ENCODE assay signal across 12 cellular contexts in the genomic region with DNA sequence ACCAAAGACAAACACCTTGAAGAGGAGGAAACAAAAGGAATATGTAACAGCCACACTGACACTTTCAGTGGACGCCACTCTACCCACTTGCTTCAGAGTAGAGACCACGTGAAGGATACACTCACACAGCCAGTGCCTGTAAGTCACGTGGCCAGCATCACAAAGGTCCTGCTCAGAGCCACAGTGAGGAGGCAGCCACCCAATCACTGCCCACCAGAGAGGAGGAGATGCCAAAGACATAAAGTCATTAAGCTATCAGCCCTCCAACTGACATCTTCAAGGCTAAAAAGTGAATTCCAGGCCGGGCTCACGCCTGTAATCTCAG.
DNase-seq lines count a peak whose midpoint lies in the region; ATAC-seq and TF ChIP-seq lines count a peak whose summit lies in the region.
"Had no signal": no experiment of that assay in that cellular context is flagged by ENCODE, and none has a peak within 500 bp of the region (broad histone marks: within the 10 kb centered on the region; RNA-seq: fewer than 3 reads in every experiment).

No MANE protein-coding gene starts in this region.

- H3K36me3 ChIP-seq in OCI-LY3 (replicated peaks; ENCODE audit: low read depth, low read length): peaks cover 3% of the 10 kb centered on the region

- H3K27me3 Mint-ChIP-seq in activated T-cell treated with anti-CD3 and anti-CD28 coated beads, Interleukin-2, amount 50 U/mL, for 24 hours: no peaks in the 10 kb centered on the region
- no peaks in the 10 kb centered on the region for H3K27me3 Mint-ChIP-seq in activated naive CD8-positive, alpha-beta T cell treated with anti-CD3 and anti-CD28 coated beads, Interleukin-2, amount 50 U/mL, for 24 hours

- H3K4me2 ChIP-seq in OCI-LY3 (ENCODE audit: low read length): peak overlapping the region; percentile 72

- no peaks in the 10 kb centered on the region for H4K20me1 ChIP-seq in OCI-LY3 (ENCODE audit: insufficient read depth, low read length)

- H3K9ac ChIP-seq in OCI-LY3 (ENCODE audit: low read length): no peak overlapping the region

- H3K9me3 ChIP-seq in OCI-LY3 (ENCODE audit: insufficient read depth, low read length): no peaks in the 10 kb centered on the region
- H3K9me3 ChIP-seq: right atrium auricular region had no signal

- H3K27ac Mint-ChIP-seq in activated T-cell treated with anti-CD3 and anti-CD28 coated beads, Interleukin-2, amount 50 U/mL, for 24 hours: peak overlapping the region; percentile 93
- peak overlapping the region; percentile 89 for H3K27ac Mint-ChIP-seq in activated naive CD8-positive, alpha-beta T cell treated with anti-CD3 and anti-CD28 coated beads, Interleukin-2, amount 50 U/mL, for 24 hours
- peak overlapping the region; percentile 96 for H3K27ac Mint-ChIP-seq in stimulated activated effector memory CD8-positive, alpha-beta T cell treated with anti-CD3 and anti-CD28 coated beads, Interleukin-12 subunit alpha, Interleukin-12 subunit beta, amount 100 ng/mL, for 72 hours

- no peaks in the 10 kb centered on the region for H3K79me2 ChIP-seq in OCI-LY3 (ENCODE audit: low read length)

- peak; percentile 40 for DNase-seq in activated T-cell treated with anti-CD3 and anti-CD28 coated beads, Interleukin-2, amount 50 U/mL, for 24 hours
- DNase-seq in activated T-cell treated with anti-CD3 and anti-CD28 coated beads for 4 hours (no peak), DMS114 treated with DMSO at 0.1 percent for 48 hours (lab: John Stamatoyannopoulos, UW; ENCODE audit: unreplicated experiment) (no peak)
- DNase-seq in activated naive CD8-positive, alpha-beta T cell treated with anti-CD3 and anti-CD28 coated beads, Interleukin-2, amount 50 U/mL, for 24 hours: peak; percentile 24
- peak; percentile 30 to 67 for DNase-seq in stimulated activated effector memory CD8-positive, alpha-beta T cell treated with anti-CD3 and anti-CD28 coated beads, Interleukin-12 subunit alpha, Interleukin-12 subunit beta, amount 100 ng/mL, for 72 hours (ENCODE audit: low spot score in 2 of 2)
- DNase-seq: ACHN, foreskin melanocyte, SHP77 treated with DMSO at 0.1 percent for 48 hours had no signal

- peaks cover 24% of the 10 kb centered on the region for H3K4me1 Mint-ChIP-seq in activated T-cell treated with anti-CD3 and anti-CD28 coated beads, Interleukin-2, amount 50 U/mL, for 24 hours (ENCODE audit: low read depth)
- peaks cover 32% of the 10 kb centered on the region for H3K4me1 Mint-ChIP-seq in activated naive CD8-positive, alpha-beta T cell treated with anti-CD3 and anti-CD28 coated beads, Interleukin-2, amount 50 U/mL, for 24 hours
- H3K4me1 Mint-ChIP-seq in stimulated activated effector memory CD8-positive, alpha-beta T cell treated with anti-CD3 and anti-CD28 coated beads, Interleukin-12 subunit alpha, Interleukin-12 subunit beta, amount 100 ng/mL, for 72 hours: peaks cover 34% of the 10 kb centered on the region

- peak; percentile 70 for ATAC-seq in activated naive CD8-positive, alpha-beta T cell treated with anti-CD3 and anti-CD28 coated beads, Interleukin-2, amount 50 U/mL, for 24 hours
- ATAC-seq in stimulated activated effector memory CD8-positive, alpha-beta T cell treated with anti-CD3 and anti-CD28 coated beads, Interleukin-12 subunit alpha, Interleukin-12 subunit beta, amount 100 ng/mL, for 72 hours: peak; percentile 88
- ATAC-seq in GM18867 (IDR thresholded peaks at IDR 0.05; ENCODE audit: unreplicated experiment) (no peak), GM21367 (IDR thresholded peaks at IDR 0.05; ENCODE audit: unreplicated experiment) (no peak)

- peak overlapping the region; percentile 61; the same call in 1 of the 2 replicates for H3K4me3 ChIP-seq in OCI-LY3 (ENCODE audit: low read length)
- H3K4me3 ChIP-seq: right atrium auricular region had no signal

- no peaks in the 10 kb centered on the region for H3K27me3 ChIP-seq in OCI-LY3 (ENCODE audit: low read depth, low read length)
- H3K27me3 ChIP-seq: right atrium auricular region had no signal

- H3K9me3 Mint-ChIP-seq in activated T-cell treated with anti-CD3 and anti-CD28 coated beads, Interleukin-2, amount 50 U/mL, for 24 hours: no peaks in the 10 kb centered on the region
- H3K9me3 Mint-ChIP-seq in activated naive CD8-positive, alpha-beta T cell treated with anti-CD3 and anti-CD28 coated beads, Interleukin-2, amount 50 U/mL, for 24 hours: no peaks in the 10 kb centered on the region
- H3K9me3 Mint-ChIP-seq in stimulated activated effector memory CD8-positive, alpha-beta T cell treated with anti-CD3 and anti-CD28 coated beads, Interleukin-12 subunit alpha, Interleukin-12 subunit beta, amount 100 ng/mL, for 72 hours: no peaks in the 10 kb centered on the region

- H3K4me1 ChIP-seq in OCI-LY3 (ENCODE audit: low read length): peaks cover 16% of the 10 kb centered on the region
- H3K4me1 ChIP-seq: right atrium auricular region had no signal

- H3K4me3 Mint-ChIP-seq in activated T-cell treated with anti-CD3 and anti-CD28 coated beads, Interleukin-2, amount 50 U/mL, for 24 hours: peak overlapping the region; percentile 61
- peak overlapping the region; percentile 75 for H3K4me3 Mint-ChIP-seq in activated naive CD8-positive, alpha-beta T cell treated with anti-CD3 and anti-CD28 coated beads, Interleukin-2, amount 50 U/mL, for 24 hours
- H3K4me3 Mint-ChIP-seq in stimulated activated effector memory CD8-positive, alpha-beta T cell treated with anti-CD3 and anti-CD28 coated beads, Interleukin-12 subunit alpha, Interleukin-12 subunit beta, amount 100 ng/mL, for 72 hours: peak overlapping the region; percentile 75

- peaks cover 73% of the 10 kb centered on the region for H3K36me3 Mint-ChIP-seq in activated T-cell treated with anti-CD3 and anti-CD28 coated beads, Interleukin-2, amount 50 U/mL, for 24 hours (ENCODE audit: low read depth)
- peaks cover 48% of the 10 kb centered on the region for H3K36me3 Mint-ChIP-seq in activated naive CD8-positive, alpha-beta T cell treated with anti-CD3 and anti-CD28 coated beads, Interleukin-2, amount 50 U/mL, for 24 hours (ENCODE audit: low read depth)
- peaks cover 78% of the 10 kb centered on the region for H3K36me3 Mint-ChIP-seq in stimulated activated effector memory CD8-positive, alpha-beta T cell treated with anti-CD3 and anti-CD28 coated beads, Interleukin-12 subunit alpha, Interleukin-12 subunit beta, amount 100 ng/mL, for 72 hours

- no peak overlapping the region for H3K27ac ChIP-seq in OCI-LY3 (ENCODE audit: low read length)
- H3K27ac ChIP-seq: right atrium auricular region had no signal

- no peak for TF ChIP-seq CTCF in OCI-LY3 (IDR thresholded peaks at IDR 0.05; ENCODE audit: low read depth, low read length)

- H2AFZ ChIP-seq in OCI-LY3 (ENCODE audit: low read depth, low read length): no peak overlapping the region

Comparison
In these comparisons a context has a peak if more than half of its experiments do, and no peak if none do; other contexts are left out.
1. DNase-seq: peak in activated T-cell treated with anti-CD3 and anti-CD28 coated beads, Interleukin-2, amount 50 U/mL, for 24 hours (single experiment), activated naive CD8-positive, alpha-beta T cell treated with anti-CD3 and anti-CD28 coated beads, Interleukin-2, amount 50 U/mL, for 24 hours (single experiment) and stimulated activated effector memory CD8-positive, alpha-beta T cell treated with anti-CD3 and anti-CD28 coated beads, Interleukin-12 subunit alpha, Interleukin-12 subunit beta, amount 100 ng/mL, for 72 hours (2 of 2); none in activated T-cell treated with anti-CD3 and anti-CD28 coated beads for 4 hours (single experiment) and DMS114 treated with DMSO at 0.1 percent for 48 hours (single experiment).
2. ATAC-seq: peak in activated naive CD8-positive, alpha-beta T cell treated with anti-CD3 and anti-CD28 coated beads, Interleukin-2, amount 50 U/mL, for 24 hours (single experiment) and stimulated activated effector memory CD8-positive, alpha-beta T cell treated with anti-CD3 and anti-CD28 coated beads, Interleukin-12 subunit alpha, Interleukin-12 subunit beta, amount 100 ng/mL, for 72 hours (single experiment); none in GM18867 (single experiment) and GM21367 (single experiment).
3. Peak in every context shown above with its lines, with median percentiles within 50 percentile points of each other: H3K27ac Mint-ChIP-seq and H3K4me3 Mint-ChIP-seq.